In the genomic region with DNA sequence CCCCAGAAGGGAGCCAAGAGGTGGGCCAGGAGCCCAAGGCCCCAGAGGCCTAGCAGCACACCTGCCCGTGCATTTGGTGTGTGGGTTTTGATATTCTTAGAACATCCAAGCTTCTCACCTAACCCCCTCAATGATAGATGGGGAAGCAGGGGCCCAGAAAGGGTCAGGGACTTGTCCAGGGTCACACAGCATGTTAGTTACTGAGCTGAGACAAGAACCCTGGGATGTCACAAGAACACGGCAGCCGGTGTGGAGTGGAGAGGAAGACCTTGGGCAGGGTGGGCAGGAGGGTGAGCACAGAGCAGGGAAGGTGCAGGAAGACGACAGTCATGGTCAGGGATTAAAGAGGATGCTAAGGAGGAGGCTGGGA, we compare ENCODE assay signal across 13 cellular contexts. TPM values are rescaled to one million over a fixed set of nuclear protein-coding genes. Genes with fewer than 3 reads are reported as not detected.
DNase-seq lines count a peak whose midpoint lies in the region; ATAC-seq, FAIRE-seq and TF ChIP-seq lines count a peak whose summit lies in the region.
"Had no signal": no experiment of that assay in that cellular context is flagged by ENCODE, and none has a peak within 500 bp of the region (broad histone marks: within the 10 kb centered on the region; RNA-seq: fewer than 3 reads in every experiment).

No MANE protein-coding gene starts in this region.

- peaks cover 2% of the 10 kb centered on the region for H3K27me3 Mint-ChIP-seq in activated naive CD8-positive, alpha-beta T cell treated with anti-CD3 and anti-CD28 coated beads, Interleukin-2, amount 50 U/mL, for 24 hours
- H3K27me3 Mint-ChIP-seq in activated naive CD8-positive, alpha-beta T cell treated with anti-CD3 and anti-CD28 coated beads for 36 hours: no peaks in the 10 kb centered on the region

- ATAC-seq in activated naive CD8-positive, alpha-beta T cell treated with anti-CD3 and anti-CD28 coated beads, Interleukin-2, amount 50 U/mL, for 24 hours: peak; percentile 13
- no peak for ATAC-seq in HepG2

- POLR2A ChIA-PET in HepG2 (lab: Yijun Ruan, JAX): no interaction called here

- no TSS peak for BruUV-seq in HepG2 (replicated peaks; lab: Mats Ljungman, UMichigan)

- in situ Hi-C loops in HepG2 (cut with HindIII; ENCODE audit: extremely low pct_ligation_motif_present, low pct_unique_long_range_greater_than_20kb): no loop called here

- peaks cover 57% of the 10 kb centered on the region for H3F3A ChIP-seq in smooth muscle cell (ENCODE audit: low read depth)

- no peak for FAIRE-seq in HepG2 (lab: Jason Lieb, UNC)

- CTCF ChIA-PET in HepG2 (lab: Yijun Ruan, JAX; ENCODE audit: low intra/inter-chr PET ratio, low total read pairs): no interaction called here

- H3K4me2 ChIP-seq in smooth muscle cell (no peak overlapping the region), HepG2 (ENCODE audit: low read depth, low read length) (no peak overlapping the region)

- H3K27me3 ChIP-seq in Peyer's patch: no peaks in the 10 kb centered on the region
- no peaks in the 10 kb centered on the region for H3K27me3 ChIP-seq in esophagus squamous epithelium
- no peaks in the 10 kb centered on the region for H3K27me3 ChIP-seq in smooth muscle cell (ENCODE audit: low read depth)
- peaks cover 5 to 34% of the 10 kb centered on the region in 2 experiments; a peak in 4 of 5 replicates for H3K27me3 ChIP-seq in HepG2 (ENCODE audit: control insufficient read depth in 1 of 2, insufficient read depth in 2 of 2, low read length in 2 of 2)

- H3K36me3 Mint-ChIP-seq in activated naive CD8-positive, alpha-beta T cell treated with anti-CD3 and anti-CD28 coated beads, Interleukin-2, amount 50 U/mL, for 24 hours (ENCODE audit: low read depth): no peaks in the 10 kb centered on the region
- no peaks in the 10 kb centered on the region for H3K36me3 Mint-ChIP-seq in activated naive CD8-positive, alpha-beta T cell treated with anti-CD3 and anti-CD28 coated beads for 36 hours

- TF ChIP-seq RAD21 in HepG2 (CRISPR knock-in tag; IDR thresholded peaks at IDR 0.05): no peak

- peaks cover 92% of the 10 kb centered on the region for H4K20me1 ChIP-seq in smooth muscle cell (ENCODE audit: low read depth)
- H4K20me1 ChIP-seq in HepG2 (ENCODE audit: insufficient read depth, low read length): no peaks in the 10 kb centered on the region

- H3K36me3 ChIP-seq in Peyer's patch: no peaks in the 10 kb centered on the region
- no peaks in the 10 kb centered on the region for H3K36me3 ChIP-seq in esophagus squamous epithelium
- no peaks in the 10 kb centered on the region for H3K36me3 ChIP-seq in smooth muscle cell (ENCODE audit: low read depth)
- H3K36me3 ChIP-seq in HepG2 (replicated peaks in 1 of 2; ENCODE audit: control insufficient read depth in 1 of 2, insufficient read depth in 2 of 2, low read length in 2 of 2): no peaks in the 10 kb centered on the region

- no peak for TF ChIP-seq POLR2A in Peyer's patch (IDR thresholded peaks at IDR 0.05)
- no peak for TF ChIP-seq POLR2A in esophagus squamous epithelium (IDR thresholded peaks at IDR 0.05)
- no peak for TF ChIP-seq POLR2A in HepG2 (IDR thresholded peaks at IDR 0.05; ENCODE audit: insufficient read depth in 1 of 2, low read depth in 2 of 2, low read length in 2 of 2)

- H3K79me2 ChIP-seq in smooth muscle cell (ENCODE audit: low read depth): peaks cover 85% of the 10 kb centered on the region
- no peaks in the 10 kb centered on the region for H3K79me2 ChIP-seq in HepG2 (ENCODE audit: insufficient read depth, low read length)

- 62 to 65% methylated on average over 4 of the region's 4 CpGs for WGBS in esophagus squamous epithelium, 2 donors
- 87% methylated on average over 4 of the region's 4 CpGs for WGBS in smooth muscle cell (ENCODE audit: low lambda C conversion rate)
- 2% methylated on average over 3 of the region's 4 CpGs for WGBS in HepG2 (ENCODE audit: low lambda C conversion rate)

- H3K4me1 Mint-ChIP-seq in activated naive CD8-positive, alpha-beta T cell treated with anti-CD3 and anti-CD28 coated beads, Interleukin-2, amount 50 U/mL, for 24 hours: no peaks in the 10 kb centered on the region
- no peaks in the 10 kb centered on the region for H3K4me1 Mint-ChIP-seq in activated naive CD8-positive, alpha-beta T cell treated with anti-CD3 and anti-CD28 coated beads for 36 hours

- H3K9me3 ChIP-seq in Peyer's patch (no peaks in the 10 kb centered on the region), esophagus squamous epithelium (no peaks in the 10 kb centered on the region), smooth muscle cell (replicated peaks; ENCODE audit: low read depth) (no peaks in the 10 kb centered on the region), HepG2 (ENCODE audit: low read length) (no peaks in the 10 kb centered on the region)

- H2AFZ ChIP-seq in smooth muscle cell (ENCODE audit: low read depth): no peak overlapping the region
- H2AFZ ChIP-seq in HepG2 (ENCODE audit: low read length): no peak overlapping the region

- peak overlapping the region in 1 of 4 donors; percentile 12 for H3K4me3 ChIP-seq in Peyer's patch
- no peak overlapping the region for H3K4me3 ChIP-seq in esophagus squamous epithelium
- no peak overlapping the region for H3K4me3 ChIP-seq in smooth muscle cell
- H3K4me3 ChIP-seq in HepG2 (replicated peaks in 1 of 3; ENCODE audit: insufficient read depth in 1 of 3, low read depth in 2 of 3, low read length in 3 of 3): no peak overlapping the region

- no peaks in the 10 kb centered on the region for H3K9me3 Mint-ChIP-seq in activated naive CD8-positive, alpha-beta T cell treated with anti-CD3 and anti-CD28 coated beads, Interleukin-2, amount 50 U/mL, for 24 hours
- H3K9me3 Mint-ChIP-seq in activated naive CD8-positive, alpha-beta T cell treated with anti-CD3 and anti-CD28 coated beads for 36 hours: no peaks in the 10 kb centered on the region

- TF ChIP-seq EP300 in HepG2 (IDR thresholded peaks at IDR 0.05; ENCODE audit: low read depth in 2 of 2, low read length in 2 of 2) (no peak), HepG2 (CRISPR knock-in tag; IDR thresholded peaks at IDR 0.05; ENCODE audit: borderline replicate concordance) (no peak)

- H3K4me3 Mint-ChIP-seq in activated naive CD8-positive, alpha-beta T cell treated with anti-CD3 and anti-CD28 coated beads, Interleukin-2, amount 50 U/mL, for 24 hours: no peak overlapping the region
- no peak overlapping the region for H3K4me3 Mint-ChIP-seq in activated naive CD8-positive, alpha-beta T cell treated with anti-CD3 and anti-CD28 coated beads for 36 hours

- TF ChIP-seq CTCF in Peyer's patch (IDR thresholded peaks at IDR 0.05): no peak
- no peak for TF ChIP-seq CTCF in esophagus squamous epithelium (IDR thresholded peaks at IDR 0.05)
- no peak for TF ChIP-seq CTCF in smooth muscle cell (IDR thresholded peaks at IDR 0.05; ENCODE audit: borderline replicate concordance, insufficient read depth, poor library complexity, severe bottlenecking)
- TF ChIP-seq CTCF in HepG2 (CRISPR knock-in tag; IDR thresholded peaks at IDR 0.05): no peak

- H3K9ac ChIP-seq in smooth muscle cell (ENCODE audit: low read depth) (no peak overlapping the region), HepG2 (ENCODE audit: insufficient read depth, low read depth, low read length) (no peak overlapping the region)

- intact Hi-C loops in esophagus squamous epithelium (cut with DNase I) (no loop called here), HepG2 (cut with micrococcal nuclease; ENCODE audit: unreplicated experiment) (no loop called here)

- peaks cover 0 to 74% (median 7%) of the 10 kb centered on the region in 4 donors for H3K4me1 ChIP-seq in Peyer's patch
- peaks cover 37 to 100% (median 46%) of the 10 kb centered on the region in 3 donors for H3K4me1 ChIP-seq in esophagus squamous epithelium
- peaks cover 59% of the 10 kb centered on the region for H3K4me1 ChIP-seq in smooth muscle cell (ENCODE audit: low read depth)
- H3K4me1 ChIP-seq in HepG2 (ENCODE audit: insufficient read depth, low read length): no peaks in the 10 kb centered on the region

- no peak overlapping the region for H3K27ac Mint-ChIP-seq in activated naive CD8-positive, alpha-beta T cell treated with anti-CD3 and anti-CD28 coated beads, Interleukin-2, amount 50 U/mL, for 24 hours
- H3K27ac Mint-ChIP-seq in activated naive CD8-positive, alpha-beta T cell treated with anti-CD3 and anti-CD28 coated beads for 36 hours: no peak overlapping the region

- DNase-seq in activated naive CD8-positive, alpha-beta T cell treated with anti-CD3 and anti-CD28 coated beads, Interleukin-2, amount 50 U/mL, for 24 hours: no peak
- no peak for DNase-seq in activated naive CD8-positive, alpha-beta T cell treated with anti-CD3 and anti-CD28 coated beads for 36 hours
- DNase-seq in Peyer's patch (no peak), esophagus squamous epithelium (lab: John Stamatoyannopoulos, UW) (no peak), smooth muscle cell (lab: John Stamatoyannopoulos, UW; ENCODE audit: unreplicated experiment) (no peak), NCI-H2196 (lab: John Stamatoyannopoulos, UW; ENCODE audit: unreplicated experiment) (no peak), EL (no peak), HepG2 (ENCODE audit: low spot score) (no peak)
- DNase-seq: 8988T, COR-L47, HCEC 1CT, SIG-M5 had no signal

- peak overlapping the region in 3 of 4 donors; percentile 70 to 88 (median 84) for H3K27ac ChIP-seq in Peyer's patch
- peak overlapping the region; percentile 71 to 87 (median 81) for H3K27ac ChIP-seq in esophagus squamous epithelium
- peak overlapping the region; percentile 45 for H3K27ac ChIP-seq in smooth muscle cell (ENCODE audit: low read depth)
- H3K27ac ChIP-seq in HepG2 (ENCODE audit: extremely low read length, insufficient read depth, low read length): no peak overlapping the region
- H3K27ac ChIP-seq: C4-2B had no signal

RNA-seq across cellular contexts. Expression of gene UNC5B, which starts 44.3 kb away (rescaled TPM):
- total RNA-seq in activated naive CD8-positive, alpha-beta T cell treated with anti-CD3 and anti-CD28 coated beads for 36 hours: under 1 TPM in 1 of 2 experiments, not detected in 1; 0.04 TPM
- total RNA-seq in Peyer's patch (10 to 100 TPM in 3 of 4 donors, 1 to 10 TPM in 1; 5.0 to 52.5 (median 39.1) TPM), esophagus squamous epithelium (10 to 100 TPM; 18.9 to 48.1 (median 28.4) TPM), smooth muscle cell (89.6 and 92.7 TPM in 2 replicates), HepG2 (2016; rRNA removed; fragmentation: Illumina TruSeq; extraction: Trizol) (0.07 TPM in 1 of 2 replicates, not detected in the other)
- polyA plus RNA-seq in smooth muscle cell (115 and 142 TPM in 2 replicates), HepG2 (2011; rRNA removed) (0.07 and 0.13 TPM in 2 replicates)
- total RNA-seq in HepG2 (2016; cell fraction: cytosol; rRNA removed; fragmentation: Illumina TruSeq; extraction: Trizol; ENCODE audit: low read depth): not detected in 2 replicates
- 0.04 TPM in 1 of 2 replicates, not detected in the other for total RNA-seq in HepG2 (2016; cell fraction: insoluble cytoplasmic fraction; rRNA removed; fragmentation: Illumina TruSeq; extraction: Trizol)
- not detected in 2 replicates for total RNA-seq in HepG2 (2016; cell fraction: membrane; rRNA removed; fragmentation: Illumina TruSeq; extraction: Trizol)
- 0.06 TPM in 2 replicates for total RNA-seq in HepG2 (2016; cell fraction: nucleus; rRNA removed; fragmentation: Illumina TruSeq; extraction: Trizol)
- 0.05 and 0.08 TPM in 2 replicates for polyA plus RNA-seq in HepG2 (2011; cell fraction: cytosol; rRNA removed)
- 0.21 and 0.24 TPM in 2 replicates for polyA plus RNA-seq in HepG2 (2011; cell fraction: nucleus; rRNA removed)
- polyA plus RNA-seq in HepG2 (2012): 0.13 and 0.21 TPM in 2 replicates
- not detected in 2 replicates for polyA plus RNA-seq in HepG2 (2016; cell fraction: cytosol; fragmentation: Illumina TruSeq; extraction: Trizol; ENCODE audit: low read depth)
- polyA plus RNA-seq in HepG2 (2016; cell fraction: insoluble cytoplasmic fraction; fragmentation: Illumina TruSeq; extraction: Trizol; ENCODE audit: low read depth): 0.04 TPM in 1 of 2 replicates, not detected in the other
- polyA plus RNA-seq in HepG2 (2016; cell fraction: membrane; fragmentation: Illumina TruSeq; extraction: Trizol; ENCODE audit: low read depth): 0.02 TPM in 1 of 2 replicates, not detected in the other
- polyA plus RNA-seq in HepG2 (2016; cell fraction: nucleus; fragmentation: Illumina TruSeq; extraction: Trizol; ENCODE audit: insufficient read depth, low read depth): 0.07 and 0.16 TPM in 2 replicates
- polyA minus RNA-seq in HepG2 (2011; rRNA and poly(A)+ RNA removed; ENCODE audit: low replicate concordance): 0.38 and 7.2 TPM in 2 replicates
- 0.10 TPM in 1 of 2 replicates, not detected in the other for polyA minus RNA-seq in HepG2 (2011; cell fraction: cytosol; rRNA and poly(A)+ RNA removed)
- 0.12 and 0.13 TPM in 2 replicates for polyA minus RNA-seq in HepG2 (2011; cell fraction: nucleus; rRNA and poly(A)+ RNA removed)

Comparison
In these comparisons a context has a peak if more than half of its experiments do, and no peak if none do; other contexts are left out.
1. RNA of gene UNC5B, which starts 44.3 kb away (total RNA-seq): 89.6 to 92.7 TPM in smooth muscle cell, 5.0 to 52.5 TPM in Peyer's patch and 18.9 to 48.1 TPM in esophagus squamous epithelium; 0.04 to 0.07 TPM in HepG2 and 0.04 TPM in activated naive CD8-positive, alpha-beta T cell treated with anti-CD3 and anti-CD28 coated beads for 36 hours; every median in the first group is over 4 times any median in the second.